In the genomic region with DNA sequence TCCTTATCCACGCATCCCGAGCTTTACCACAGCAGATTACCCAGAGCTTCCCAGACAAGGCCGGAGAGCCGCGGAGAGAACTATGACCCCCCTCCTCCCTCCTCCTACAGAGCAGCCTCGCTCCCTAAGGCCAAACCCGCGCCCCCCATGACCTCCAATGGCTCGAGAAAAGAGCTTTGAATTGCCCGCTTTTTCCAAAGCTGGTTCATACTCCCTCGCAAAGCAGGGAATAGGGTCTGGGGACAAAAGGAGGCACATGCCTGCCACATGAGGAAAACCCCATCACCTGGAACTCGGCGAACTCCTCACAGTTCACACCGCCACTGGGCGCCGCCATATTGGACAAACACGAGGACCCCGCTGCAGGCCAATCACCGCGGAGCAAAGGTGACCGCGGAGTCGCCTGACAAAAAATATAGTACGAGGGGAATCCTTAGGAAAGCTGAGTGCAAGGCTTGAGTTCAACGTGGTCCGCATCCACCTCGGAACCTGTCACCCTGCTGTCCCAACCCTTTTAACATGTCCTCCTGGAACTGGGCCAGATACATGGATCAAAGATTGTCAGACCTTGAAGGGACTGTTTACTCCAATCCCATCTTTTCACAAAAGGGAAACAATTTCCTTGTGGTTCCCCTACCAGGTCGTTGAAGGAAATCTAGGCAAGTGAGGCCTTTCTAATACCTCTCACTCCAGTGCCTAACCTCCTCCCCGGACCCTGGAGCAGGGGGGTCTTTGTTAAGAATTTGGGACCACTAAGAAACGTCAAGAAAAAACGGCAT, we compare ENCODE assay signal across 1 cellular context.
A peak's percentile ranks its signal among the peaks of the same experiment; 100 is the strongest.
TF ChIP-seq lines count a peak whose summit lies in the region.

A gene (minus strand): TSS at position 344 of the 779 bp plus-strand sequence. CDS start 7 bp downstream, at position 337.

TF ChIP-seq in HepG2, 621 proteins besides CTCF, POLR2A, EP300 and RAD21 (continued from another document and continues in another):
- TF ChIP-seq, protein P1, sequence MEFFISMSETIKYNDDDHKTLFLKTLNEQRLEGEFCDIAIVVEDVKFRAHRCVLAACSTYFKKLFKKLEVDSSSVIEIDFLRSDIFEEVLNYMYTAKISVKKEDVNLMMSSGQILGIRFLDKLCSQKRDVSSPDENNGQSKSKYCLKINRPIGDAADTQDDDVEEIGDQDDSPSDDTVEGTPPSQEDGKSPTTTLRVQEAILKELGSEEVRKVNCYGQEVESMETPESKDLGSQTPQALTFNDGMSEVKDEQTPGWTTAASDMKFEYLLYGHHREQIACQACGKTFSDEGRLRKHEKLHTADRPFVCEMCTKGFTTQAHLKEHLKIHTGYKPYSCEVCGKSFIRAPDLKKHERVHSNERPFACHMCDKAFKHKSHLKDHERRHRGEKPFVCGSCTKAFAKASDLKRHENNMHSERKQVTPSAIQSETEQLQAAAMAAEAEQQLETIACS (CRISPR knock-in tag; IDR thresholded peaks at IDR 0.05), result no peak
- TF ChIP-seq, protein P2, sequence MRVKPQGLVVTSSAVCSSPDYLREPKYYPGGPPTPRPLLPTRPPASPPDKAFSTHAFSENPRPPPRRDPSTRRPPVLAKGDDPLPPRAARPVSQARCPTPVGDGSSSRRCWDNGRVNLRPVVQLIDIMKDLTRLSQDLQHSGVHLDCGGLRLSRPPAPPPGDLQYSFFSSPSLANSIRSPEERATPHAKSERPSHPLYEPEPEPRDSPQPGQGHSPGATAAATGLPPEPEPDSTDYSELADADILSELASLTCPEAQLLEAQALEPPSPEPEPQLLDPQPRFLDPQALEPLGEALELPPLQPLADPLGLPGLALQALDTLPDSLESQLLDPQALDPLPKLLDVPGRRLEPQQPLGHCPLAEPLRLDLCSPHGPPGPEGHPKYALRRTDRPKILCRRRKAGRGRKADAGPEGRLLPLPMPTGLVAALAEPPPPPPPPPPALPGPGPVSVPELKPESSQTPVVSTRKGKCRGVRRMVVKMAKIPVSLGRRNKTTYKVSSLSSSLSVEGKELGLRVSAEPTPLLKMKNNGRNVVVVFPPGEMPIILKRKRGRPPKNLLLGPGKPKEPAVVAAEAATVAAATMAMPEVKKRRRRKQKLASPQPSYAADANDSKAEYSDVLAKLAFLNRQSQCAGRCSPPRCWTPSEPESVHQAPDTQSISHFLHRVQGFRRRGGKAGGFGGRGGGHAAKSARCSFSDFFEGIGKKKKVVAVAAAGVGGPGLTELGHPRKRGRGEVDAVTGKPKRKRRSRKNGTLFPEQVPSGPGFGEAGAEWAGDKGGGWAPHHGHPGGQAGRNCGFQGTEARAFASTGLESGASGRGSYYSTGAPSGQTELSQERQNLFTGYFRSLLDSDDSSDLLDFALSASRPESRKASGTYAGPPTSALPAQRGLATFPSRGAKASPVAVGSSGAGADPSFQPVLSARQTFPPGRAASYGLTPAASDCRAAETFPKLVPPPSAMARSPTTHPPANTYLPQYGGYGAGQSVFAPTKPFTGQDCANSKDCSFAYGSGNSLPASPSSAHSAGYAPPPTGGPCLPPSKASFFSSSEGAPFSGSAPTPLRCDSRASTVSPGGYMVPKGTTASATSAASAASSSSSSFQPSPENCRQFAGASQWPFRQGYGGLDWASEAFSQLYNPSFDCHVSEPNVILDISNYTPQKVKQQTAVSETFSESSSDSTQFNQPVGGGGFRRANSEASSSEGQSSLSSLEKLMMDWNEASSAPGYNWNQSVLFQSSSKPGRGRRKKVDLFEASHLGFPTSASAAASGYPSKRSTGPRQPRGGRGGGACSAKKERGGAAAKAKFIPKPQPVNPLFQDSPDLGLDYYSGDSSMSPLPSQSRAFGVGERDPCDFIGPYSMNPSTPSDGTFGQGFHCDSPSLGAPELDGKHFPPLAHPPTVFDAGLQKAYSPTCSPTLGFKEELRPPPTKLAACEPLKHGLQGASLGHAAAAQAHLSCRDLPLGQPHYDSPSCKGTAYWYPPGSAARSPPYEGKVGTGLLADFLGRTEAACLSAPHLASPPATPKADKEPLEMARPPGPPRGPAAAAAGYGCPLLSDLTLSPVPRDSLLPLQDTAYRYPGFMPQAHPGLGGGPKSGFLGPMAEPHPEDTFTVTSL (CRISPR knock-in tag; IDR thresholded peaks at IDR 0.05; ENCODE audit: borderline replicate concordance), result no peak; the same call in 1 of the 2 replicates
- TF ChIP-seq RBM22 (optimal IDR thresholded peaks at IDR 0.05; ENCODE audit: low read length), result peak; percentile 41
- TF ChIP-seq ZNF549 (CRISPR knock-in tag; IDR thresholded peaks at IDR 0.05), result no peak
- TF ChIP-seq DNMT1 (CRISPR knock-in tag; IDR thresholded peaks at IDR 0.05), result no peak
- TF ChIP-seq, protein P3, sequence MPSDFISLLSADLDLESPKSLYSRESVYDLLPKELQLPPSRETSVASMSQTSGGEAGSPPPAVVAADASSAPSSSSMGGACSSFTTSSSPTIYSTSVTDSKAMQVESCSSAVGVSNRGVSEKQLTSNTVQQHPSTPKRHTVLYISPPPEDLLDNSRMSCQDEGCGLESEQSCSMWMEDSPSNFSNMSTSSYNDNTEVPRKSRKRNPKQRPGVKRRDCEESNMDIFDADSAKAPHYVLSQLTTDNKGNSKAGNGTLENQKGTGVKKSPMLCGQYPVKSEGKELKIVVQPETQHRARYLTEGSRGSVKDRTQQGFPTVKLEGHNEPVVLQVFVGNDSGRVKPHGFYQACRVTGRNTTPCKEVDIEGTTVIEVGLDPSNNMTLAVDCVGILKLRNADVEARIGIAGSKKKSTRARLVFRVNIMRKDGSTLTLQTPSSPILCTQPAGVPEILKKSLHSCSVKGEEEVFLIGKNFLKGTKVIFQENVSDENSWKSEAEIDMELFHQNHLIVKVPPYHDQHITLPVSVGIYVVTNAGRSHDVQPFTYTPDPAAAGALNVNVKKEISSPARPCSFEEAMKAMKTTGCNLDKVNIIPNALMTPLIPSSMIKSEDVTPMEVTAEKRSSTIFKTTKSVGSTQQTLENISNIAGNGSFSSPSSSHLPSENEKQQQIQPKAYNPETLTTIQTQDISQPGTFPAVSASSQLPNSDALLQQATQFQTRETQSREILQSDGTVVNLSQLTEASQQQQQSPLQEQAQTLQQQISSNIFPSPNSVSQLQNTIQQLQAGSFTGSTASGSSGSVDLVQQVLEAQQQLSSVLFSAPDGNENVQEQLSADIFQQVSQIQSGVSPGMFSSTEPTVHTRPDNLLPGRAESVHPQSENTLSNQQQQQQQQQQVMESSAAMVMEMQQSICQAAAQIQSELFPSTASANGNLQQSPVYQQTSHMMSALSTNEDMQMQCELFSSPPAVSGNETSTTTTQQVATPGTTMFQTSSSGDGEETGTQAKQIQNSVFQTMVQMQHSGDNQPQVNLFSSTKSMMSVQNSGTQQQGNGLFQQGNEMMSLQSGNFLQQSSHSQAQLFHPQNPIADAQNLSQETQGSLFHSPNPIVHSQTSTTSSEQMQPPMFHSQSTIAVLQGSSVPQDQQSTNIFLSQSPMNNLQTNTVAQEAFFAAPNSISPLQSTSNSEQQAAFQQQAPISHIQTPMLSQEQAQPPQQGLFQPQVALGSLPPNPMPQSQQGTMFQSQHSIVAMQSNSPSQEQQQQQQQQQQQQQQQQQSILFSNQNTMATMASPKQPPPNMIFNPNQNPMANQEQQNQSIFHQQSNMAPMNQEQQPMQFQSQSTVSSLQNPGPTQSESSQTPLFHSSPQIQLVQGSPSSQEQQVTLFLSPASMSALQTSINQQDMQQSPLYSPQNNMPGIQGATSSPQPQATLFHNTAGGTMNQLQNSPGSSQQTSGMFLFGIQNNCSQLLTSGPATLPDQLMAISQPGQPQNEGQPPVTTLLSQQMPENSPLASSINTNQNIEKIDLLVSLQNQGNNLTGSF (CRISPR knock-in tag; IDR thresholded peaks at IDR 0.05), result no peak
- no peak for TF ChIP-seq SMAD9 (CRISPR knock-in tag; IDR thresholded peaks at IDR 0.05)
- TF ChIP-seq ZNF768 (CRISPR knock-in tag; IDR thresholded peaks at IDR 0.05), result no peak
- no peak for TF ChIP-seq ZNF253 (CRISPR knock-in tag; IDR thresholded peaks at IDR 0.05; ENCODE audit: borderline replicate concordance)
- TF ChIP-seq, protein P4, sequence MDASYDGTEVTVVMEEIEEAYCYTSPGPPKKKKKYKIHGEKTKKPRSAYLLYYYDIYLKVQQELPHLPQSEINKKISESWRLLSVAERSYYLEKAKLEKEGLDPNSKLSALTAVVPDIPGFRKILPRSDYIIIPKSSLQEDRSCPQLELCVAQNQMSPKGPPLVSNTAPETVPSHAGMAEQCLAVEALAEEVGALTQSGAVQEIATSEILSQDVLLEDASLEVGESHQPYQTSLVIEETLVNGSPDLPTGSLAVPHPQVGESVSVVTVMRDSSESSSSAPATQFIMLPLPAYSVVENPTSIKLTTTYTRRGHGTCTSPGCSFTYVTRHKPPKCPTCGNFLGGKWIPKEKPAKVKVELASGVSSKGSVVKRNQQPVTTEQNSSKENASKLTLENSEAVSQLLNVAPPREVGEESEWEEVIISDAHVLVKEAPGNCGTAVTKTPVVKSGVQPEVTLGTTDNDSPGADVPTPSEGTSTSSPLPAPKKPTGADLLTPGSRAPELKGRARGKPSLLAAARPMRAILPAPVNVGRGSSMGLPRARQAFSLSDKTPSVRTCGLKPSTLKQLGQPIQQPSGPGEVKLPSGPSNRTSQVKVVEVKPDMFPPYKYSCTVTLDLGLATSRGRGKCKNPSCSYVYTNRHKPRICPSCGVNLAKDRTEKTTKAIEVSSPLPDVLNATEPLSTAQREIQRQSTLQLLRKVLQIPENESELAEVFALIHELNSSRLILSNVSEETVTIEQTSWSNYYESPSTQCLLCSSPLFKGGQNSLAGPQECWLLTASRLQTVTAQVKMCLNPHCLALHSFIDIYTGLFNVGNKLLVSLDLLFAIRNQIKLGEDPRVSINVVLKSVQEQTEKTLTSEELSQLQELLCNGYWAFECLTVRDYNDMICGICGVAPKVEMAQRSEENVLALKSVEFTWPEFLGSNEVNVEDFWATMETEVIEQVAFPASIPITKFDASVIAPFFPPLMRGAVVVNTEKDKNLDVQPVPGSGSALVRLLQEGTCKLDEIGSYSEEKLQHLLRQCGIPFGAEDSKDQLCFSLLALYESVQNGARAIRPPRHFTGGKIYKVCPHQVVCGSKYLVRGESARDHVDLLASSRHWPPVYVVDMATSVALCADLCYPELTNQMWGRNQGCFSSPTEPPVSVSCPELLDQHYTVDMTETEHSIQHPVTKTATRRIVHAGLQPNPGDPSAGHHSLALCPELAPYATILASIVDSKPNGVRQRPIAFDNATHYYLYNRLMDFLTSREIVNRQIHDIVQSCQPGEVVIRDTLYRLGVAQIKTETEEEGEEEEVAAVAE (CRISPR knock-in tag; IDR thresholded peaks at IDR 0.05; ENCODE audit: borderline replicate concordance), result peak; percentile 74; the same call in 1 of the 2 replicates
- TF ChIP-seq, protein P5, sequence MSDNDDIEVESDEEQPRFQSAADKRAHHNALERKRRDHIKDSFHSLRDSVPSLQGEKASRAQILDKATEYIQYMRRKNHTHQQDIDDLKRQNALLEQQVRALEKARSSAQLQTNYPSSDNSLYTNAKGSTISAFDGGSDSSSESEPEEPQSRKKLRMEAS (IDR thresholded peaks at IDR 0.05), result peak; percentile 90
- peak; percentile 94 for TF ChIP-seq KAT8 (CRISPR knock-in tag; IDR thresholded peaks at IDR 0.05)
- TF ChIP-seq RNF2 (conservative IDR thresholded peaks at IDR 0.05; ENCODE audit: low read depth), result peak; percentile 56; the same call in 1 of the 2 replicates
- TF ChIP-seq, protein P6, sequence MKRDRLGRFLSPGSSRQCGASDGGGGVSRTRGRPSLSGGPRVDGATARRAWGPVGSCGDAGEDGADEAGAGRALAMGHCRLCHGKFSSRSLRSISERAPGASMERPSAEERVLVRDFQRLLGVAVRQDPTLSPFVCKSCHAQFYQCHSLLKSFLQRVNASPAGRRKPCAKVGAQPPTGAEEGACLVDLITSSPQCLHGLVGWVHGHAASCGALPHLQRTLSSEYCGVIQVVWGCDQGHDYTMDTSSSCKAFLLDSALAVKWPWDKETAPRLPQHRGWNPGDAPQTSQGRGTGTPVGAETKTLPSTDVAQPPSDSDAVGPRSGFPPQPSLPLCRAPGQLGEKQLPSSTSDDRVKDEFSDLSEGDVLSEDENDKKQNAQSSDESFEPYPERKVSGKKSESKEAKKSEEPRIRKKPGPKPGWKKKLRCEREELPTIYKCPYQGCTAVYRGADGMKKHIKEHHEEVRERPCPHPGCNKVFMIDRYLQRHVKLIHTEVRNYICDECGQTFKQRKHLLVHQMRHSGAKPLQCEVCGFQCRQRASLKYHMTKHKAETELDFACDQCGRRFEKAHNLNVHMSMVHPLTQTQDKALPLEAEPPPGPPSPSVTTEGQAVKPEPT (CRISPR knock-in tag; IDR thresholded peaks at IDR 0.05; ENCODE audit: low read depth), result 0 out of 2 replicates have a peak, but pooled peaks have one; percentile 49
- TF ChIP-seq, protein P7, sequence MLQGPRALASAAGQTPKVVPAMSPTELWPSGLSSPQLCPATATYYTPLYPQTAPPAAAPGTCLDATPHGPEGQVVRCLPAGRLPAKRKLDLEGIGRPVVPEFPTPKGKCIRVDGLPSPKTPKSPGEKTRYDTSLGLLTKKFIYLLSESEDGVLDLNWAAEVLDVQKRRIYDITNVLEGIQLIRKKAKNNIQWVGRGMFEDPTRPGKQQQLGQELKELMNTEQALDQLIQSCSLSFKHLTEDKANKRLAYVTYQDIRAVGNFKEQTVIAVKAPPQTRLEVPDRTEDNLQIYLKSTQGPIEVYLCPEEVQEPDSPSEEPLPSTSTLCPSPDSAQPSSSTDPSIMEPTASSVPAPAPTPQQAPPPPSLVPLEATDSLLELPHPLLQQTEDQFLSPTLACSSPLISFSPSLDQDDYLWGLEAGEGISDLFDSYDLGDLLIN (CRISPR knock-in tag; IDR thresholded peaks at IDR 0.05; ENCODE audit: borderline replicate concordance), result peak; percentile 69; the same call in 1 of the 2 replicates
- peak; percentile 89; the same call in 1 of the 2 replicates for TF ChIP-seq FOXC1 (CRISPR knock-in tag; IDR thresholded peaks at IDR 0.05; ENCODE audit: borderline replicate concordance)
- TF ChIP-seq ZNF737 (CRISPR knock-in tag; IDR thresholded peaks at IDR 0.05; ENCODE audit: borderline replicate concordance), result peak; percentile 31; the same call in 1 of the 2 replicates
- TF ChIP-seq ZNF33A (CRISPR knock-in tag; IDR thresholded peaks at IDR 0.05; ENCODE audit: borderline replicate concordance), result no peak
- peak; percentile 59; the same call in 1 of the 2 replicates for TF ChIP-seq ZNF256 (CRISPR knock-in tag; conservative IDR thresholded peaks at IDR 0.05)
- no peak for TF ChIP-seq SP2 (CRISPR knock-in tag; IDR thresholded peaks at IDR 0.05)
- TF ChIP-seq, protein P8, sequence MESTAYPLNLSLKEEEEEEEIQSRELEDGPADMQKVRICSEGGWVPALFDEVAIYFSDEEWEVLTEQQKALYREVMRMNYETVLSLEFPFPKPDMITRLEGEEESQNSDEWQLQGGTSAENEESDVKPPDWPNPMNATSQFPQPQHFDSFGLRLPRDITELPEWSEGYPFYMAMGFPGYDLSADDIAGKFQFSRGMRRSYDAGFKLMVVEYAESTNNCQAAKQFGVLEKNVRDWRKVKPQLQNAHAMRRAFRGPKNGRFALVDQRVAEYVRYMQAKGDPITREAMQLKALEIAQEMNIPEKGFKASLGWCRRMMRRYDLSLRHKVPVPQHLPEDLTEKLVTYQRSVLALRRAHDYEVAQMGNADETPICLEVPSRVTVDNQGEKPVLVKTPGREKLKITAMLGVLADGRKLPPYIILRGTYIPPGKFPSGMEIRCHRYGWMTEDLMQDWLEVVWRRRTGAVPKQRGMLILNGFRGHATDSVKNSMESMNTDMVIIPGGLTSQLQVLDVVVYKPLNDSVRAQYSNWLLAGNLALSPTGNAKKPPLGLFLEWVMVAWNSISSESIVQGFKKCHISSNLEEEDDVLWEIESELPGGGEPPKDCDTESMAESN (CRISPR knock-in tag; conservative IDR thresholded peaks at IDR 0.05), result peak; percentile 79; the same call in 1 of the 2 replicates
- peak; percentile 99 for TF ChIP-seq KDM5A (IDR thresholded peaks at IDR 0.05; ENCODE audit: borderline replicate concordance, low read length)
- TF ChIP-seq EEA1 (CRISPR knock-in tag; IDR thresholded peaks at IDR 0.05; ENCODE audit: borderline replicate concordance), result no peak
